Comparison of ENCODE assay signal across 8 cellular contexts in genomic region chr9:89522261-89522978, GRCh38. TPM values are rescaled to one million over a fixed set of nuclear protein-coding genes. Genes with fewer than 3 reads are reported as not detected.
DNase-seq lines count a peak whose midpoint lies in the region; ATAC-seq and TF ChIP-seq lines count a peak whose summit lies in the region.

No MANE protein-coding gene starts in this region.

- ATAC-seq in GM19351 (IDR thresholded peaks at IDR 0.05; ENCODE audit: unreplicated experiment) (peak; percentile 93), HG03432 (IDR thresholded peaks at IDR 0.05; ENCODE audit: unreplicated experiment) (peak; percentile 91)
- peak; percentile 88 for ATAC-seq in effector memory CD8-positive, alpha-beta T cell (replicated peaks)

- no peak for TF ChIP-seq CTCF in progenitor cell of endocrine pancreas (IDR thresholded peaks at IDR 0.05; ENCODE audit: unreplicated experiment)

- peak overlapping the region; percentile 91 to 97 for H3K27ac Mint-ChIP-seq in effector memory CD8-positive, alpha-beta T cell
- H3K27ac Mint-ChIP-seq in progenitor cell of endocrine pancreas = no peak overlapping the region

- peak overlapping the region; percentile 65 to 71 for H3K4me3 Mint-ChIP-seq in effector memory CD8-positive, alpha-beta T cell
- H3K4me3 Mint-ChIP-seq in progenitor cell of endocrine pancreas (ENCODE audit: low read depth) = no peak overlapping the region

- H3K27me3 Mint-ChIP-seq in effector memory CD8-positive, alpha-beta T cell = no peaks in the 10 kb centered on the region
- peaks cover 9% of the 10 kb centered on the region for H3K27me3 Mint-ChIP-seq in progenitor cell of endocrine pancreas

- H3K4me1 Mint-ChIP-seq in effector memory CD8-positive, alpha-beta T cell (ENCODE audit: low read depth in 2 of 2) = peaks cover 74 to 76% of the 10 kb centered on the region in 2 donors
- H3K4me1 Mint-ChIP-seq in progenitor cell of endocrine pancreas (ENCODE audit: low read depth) = peaks cover 10% of the 10 kb centered on the region

- H3K9me3 Mint-ChIP-seq in effector memory CD8-positive, alpha-beta T cell = no peaks in the 10 kb centered on the region
- no peaks in the 10 kb centered on the region for H3K9me3 Mint-ChIP-seq in progenitor cell of endocrine pancreas (ENCODE audit: low read depth)

- H3K36me3 Mint-ChIP-seq in effector memory CD8-positive, alpha-beta T cell (ENCODE audit: insufficient read depth) = peaks cover 7% of the 10 kb centered on the region
- H3K36me3 Mint-ChIP-seq in progenitor cell of endocrine pancreas (ENCODE audit: insufficient read depth) = no peaks in the 10 kb centered on the region

- peak; percentile 21 for DNase-seq in A172 (ENCODE audit: low spot score)
- peak; percentile 72 for DNase-seq in UCSD-AML1 (lab: John Stamatoyannopoulos, UW; ENCODE audit: unreplicated experiment)
- peak; percentile 67 to 68 (median 68) for DNase-seq in effector memory CD8-positive, alpha-beta T cell
- peak; percentile 47 for DNase-seq in stimulated activated CD8-positive, alpha-beta memory T cell treated with anti-CD3 and anti-CD28 coated beads, Interleukin-15, amount 100 ng/mL, for 1 hour (ENCODE audit: low read depth)
- DNase-seq in progenitor cell of endocrine pancreas (ENCODE audit: low spot score, unreplicated experiment) = no peak
- no peak for DNase-seq in NCI-H748 treated with DMSO at 0.1 percent for 48 hours (lab: John Stamatoyannopoulos, UW)

RNA-seq across cellular contexts. Expression of gene SEMA4D, which starts 24.5 kb away (rescaled TPM):
- 5.1 and 11.1 TPM in 2 replicates for total RNA-seq in A172 (2014; rRNA removed; shearing (Covaris generic))
- total RNA-seq in progenitor cell of endocrine pancreas = 63.1 and 65.3 TPM in 2 replicates

Comparison
In these comparisons a context has a peak if more than half of its experiments do, and no peak if none do; other contexts are left out.
1. DNase-seq: peak in A172 (single experiment), UCSD-AML1 (single experiment), effector memory CD8-positive, alpha-beta T cell (3 of 3) and stimulated activated CD8-positive, alpha-beta memory T cell treated with anti-CD3 and anti-CD28 coated beads, Interleukin-15, amount 100 ng/mL, for 1 hour (single experiment); none in progenitor cell of endocrine pancreas (single experiment) and NCI-H748 treated with DMSO at 0.1 percent for 48 hours (single experiment).
2. Peak in every context shown above with its lines, with median percentiles within 50 percentile points of each other: ATAC-seq.